In the genomic region with DNA sequence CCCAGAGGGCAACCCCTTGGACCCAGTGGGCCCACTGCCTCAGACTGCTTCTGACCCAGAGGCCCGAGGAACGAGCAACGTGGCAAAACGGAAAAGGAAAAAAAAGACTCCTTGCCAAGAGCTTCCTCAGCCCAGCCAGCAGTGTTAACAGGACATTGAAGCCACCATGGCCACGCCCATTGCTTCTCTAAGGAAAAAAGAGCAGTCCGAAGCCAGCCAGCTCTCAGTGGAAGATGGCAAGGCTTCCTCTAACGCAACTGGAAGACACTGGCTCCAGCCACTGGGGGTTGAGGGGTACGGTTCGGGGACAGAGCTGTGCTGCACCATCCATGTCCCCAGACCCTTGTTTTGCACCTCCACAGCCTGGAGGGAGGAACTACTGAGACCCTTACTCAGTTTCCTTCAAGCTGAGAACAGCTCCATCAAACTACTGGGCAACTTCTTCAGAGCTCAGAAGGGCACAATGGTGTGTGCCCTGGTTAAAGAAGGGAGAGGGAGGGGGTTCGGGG, we compare ENCODE assay signal across 1 cellular context.
TF ChIP-seq lines count a peak whose summit lies in the region.

No MANE protein-coding gene starts in this region.

TF ChIP-seq in GM12878, 131 proteins besides CTCF, POLR2A, EP300 and RAD21 (continued from another document):
- TF ChIP-seq, protein P1, sequence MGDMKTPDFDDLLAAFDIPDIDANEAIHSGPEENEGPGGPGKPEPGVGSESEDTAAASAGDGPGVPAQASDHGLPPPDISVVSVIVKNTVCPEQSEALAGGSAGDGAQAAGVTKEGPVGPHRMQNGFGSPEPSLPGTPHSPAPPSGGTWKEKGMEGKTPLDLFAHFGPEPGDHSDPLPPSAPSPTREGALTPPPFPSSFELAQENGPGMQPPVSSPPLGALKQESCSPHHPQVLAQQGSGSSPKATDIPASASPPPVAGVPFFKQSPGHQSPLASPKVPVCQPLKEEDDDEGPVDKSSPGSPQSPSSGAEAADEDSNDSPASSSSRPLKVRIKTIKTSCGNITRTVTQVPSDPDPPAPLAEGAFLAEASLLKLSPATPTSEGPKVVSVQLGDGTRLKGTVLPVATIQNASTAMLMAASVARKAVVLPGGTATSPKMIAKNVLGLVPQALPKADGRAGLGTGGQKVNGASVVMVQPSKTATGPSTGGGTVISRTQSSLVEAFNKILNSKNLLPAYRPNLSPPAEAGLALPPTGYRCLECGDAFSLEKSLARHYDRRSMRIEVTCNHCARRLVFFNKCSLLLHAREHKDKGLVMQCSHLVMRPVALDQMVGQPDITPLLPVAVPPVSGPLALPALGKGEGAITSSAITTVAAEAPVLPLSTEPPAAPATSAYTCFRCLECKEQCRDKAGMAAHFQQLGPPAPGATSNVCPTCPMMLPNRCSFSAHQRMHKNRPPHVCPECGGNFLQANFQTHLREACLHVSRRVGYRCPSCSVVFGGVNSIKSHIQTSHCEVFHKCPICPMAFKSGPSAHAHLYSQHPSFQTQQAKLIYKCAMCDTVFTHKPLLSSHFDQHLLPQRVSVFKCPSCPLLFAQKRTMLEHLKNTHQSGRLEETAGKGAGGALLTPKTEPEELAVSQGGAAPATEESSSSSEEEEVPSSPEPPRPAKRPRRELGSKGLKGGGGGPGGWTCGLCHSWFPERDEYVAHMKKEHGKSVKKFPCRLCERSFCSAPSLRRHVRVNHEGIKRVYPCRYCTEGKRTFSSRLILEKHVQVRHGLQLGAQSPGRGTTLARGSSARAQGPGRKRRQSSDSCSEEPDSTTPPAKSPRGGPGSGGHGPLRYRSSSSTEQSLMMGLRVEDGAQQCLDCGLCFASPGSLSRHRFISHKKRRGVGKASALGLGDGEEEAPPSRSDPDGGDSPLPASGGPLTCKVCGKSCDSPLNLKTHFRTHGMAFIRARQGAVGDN (IDR thresholded peaks at IDR 0.05), result peak; percentile 55
- TF ChIP-seq, protein P2, sequence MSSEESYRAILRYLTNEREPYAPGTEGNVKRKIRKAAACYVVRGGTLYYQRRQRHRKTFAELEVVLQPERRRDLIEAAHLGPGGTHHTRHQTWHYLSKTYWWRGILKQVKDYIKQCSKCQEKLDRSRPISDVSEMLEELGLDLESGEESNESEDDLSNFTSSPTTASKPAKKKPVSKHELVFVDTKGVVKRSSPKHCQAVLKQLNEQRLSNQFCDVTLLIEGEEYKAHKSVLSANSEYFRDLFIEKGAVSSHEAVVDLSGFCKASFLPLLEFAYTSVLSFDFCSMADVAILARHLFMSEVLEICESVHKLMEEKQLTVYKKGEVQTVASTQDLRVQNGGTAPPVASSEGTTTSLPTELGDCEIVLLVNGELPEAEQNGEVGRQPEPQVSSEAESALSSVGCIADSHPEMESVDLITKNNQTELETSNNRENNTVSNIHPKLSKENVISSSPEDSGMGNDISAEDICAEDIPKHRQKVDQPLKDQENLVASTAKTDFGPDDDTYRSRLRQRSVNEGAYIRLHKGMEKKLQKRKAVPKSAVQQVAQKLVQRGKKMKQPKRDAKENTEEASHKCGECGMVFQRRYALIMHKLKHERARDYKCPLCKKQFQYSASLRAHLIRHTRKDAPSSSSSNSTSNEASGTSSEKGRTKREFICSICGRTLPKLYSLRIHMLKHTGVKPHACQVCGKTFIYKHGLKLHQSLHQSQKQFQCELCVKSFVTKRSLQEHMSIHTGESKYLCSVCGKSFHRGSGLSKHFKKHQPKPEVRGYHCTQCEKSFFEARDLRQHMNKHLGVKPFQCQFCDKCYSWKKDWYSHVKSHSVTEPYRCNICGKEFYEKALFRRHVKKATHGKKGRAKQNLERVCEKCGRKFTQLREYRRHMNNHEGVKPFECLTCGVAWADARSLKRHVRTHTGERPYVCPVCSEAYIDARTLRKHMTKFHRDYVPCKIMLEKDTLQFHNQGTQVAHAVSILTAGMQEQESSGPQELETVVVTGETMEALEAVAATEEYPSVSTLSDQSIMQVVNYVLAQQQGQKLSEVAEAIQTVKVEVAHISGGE (CRISPR knock-in tag; IDR thresholded peaks at IDR 0.05), result no peak
